ENCODE assay signal across 9 cellular contexts in genomic region chr16:90046122-90046970, GRCh38. TPM values are rescaled to one million over a fixed set of nuclear protein-coding genes. Genes with fewer than 3 reads are reported as not detected.
DNase-seq lines count a peak whose midpoint lies in the region; ATAC-seq and TF ChIP-seq lines count a peak whose summit lies in the region.
"Had no signal": no experiment of that assay in that cellular context is flagged by ENCODE, and none has a peak within 500 bp of the region (broad histone marks: within the 10 kb centered on the region; RNA-seq: fewer than 3 reads in every experiment).

No MANE protein-coding gene starts in this region.

- H3K27me3 Mint-ChIP-seq in activated naive CD4-positive, alpha-beta T cell treated with anti-CD3 and anti-CD28 coated beads, Interleukin-2, amount 10 ng/mL, durations not matched to agents 7 days and 5 days: peaks cover 36% of the 10 kb centered on the region

- ATAC-seq in HCT116 (no peak), lower lobe of right lung (peak in 1 of 2 donors; percentile 1), GM18511 (IDR thresholded peaks at IDR 0.05; ENCODE audit: unreplicated experiment) (no peak), GM21447 (IDR thresholded peaks at IDR 0.05; ENCODE audit: unreplicated experiment) (no peak)

- no peak for DNase-seq in HCT116 (ENCODE audit: low read depth, low spot score)
- DNase-seq in brain microvascular endothelial cell: no peak
- DNase-seq in lower lobe of right lung: no peak
- DNase-seq in activated naive CD4-positive, alpha-beta T cell treated with anti-CD3 and anti-CD28 coated beads, Interleukin-2, amount 10 ng/mL, durations not matched to agents 7 days and 5 days: no peak
- no peak for DNase-seq in COR-L47 (lab: John Stamatoyannopoulos, UW)

- no peak for TF ChIP-seq RAD21 in HCT116 (IDR thresholded peaks at IDR 0.05; ENCODE audit: low read depth)

- BruUV-seq in HCT116 (replicated peaks; lab: Mats Ljungman, UMichigan): no TSS peak

- no peaks in the 10 kb centered on the region for H3K36me3 Mint-ChIP-seq in activated naive CD4-positive, alpha-beta T cell treated with anti-CD3 and anti-CD28 coated beads, Interleukin-2, amount 10 ng/mL, durations not matched to agents 7 days and 5 days

- H3K27ac ChIP-seq in ACC112 (ENCODE audit: low read depth, low read length) (no peak overlapping the region), HCT116 (ENCODE audit: low read depth, low read length) (peak overlapping the region; percentile 4; the same call in 1 of the 2 replicates), brain microvascular endothelial cell (no peak overlapping the region), lower lobe of right lung (no peak overlapping the region)

- intact Hi-C loops in HCT116 (cut with micrococcal nuclease) (no loop called here), lower lobe of right lung (cut with DNase I) (no loop called here)

- H3K4me3 ChIP-seq in ACC112 (ENCODE audit: low read depth, low read length): peak overlapping the region; percentile 63
- H3K4me3 ChIP-seq in HCT116 (replicated peaks in 1 of 2; ENCODE audit: low read depth in 1 of 2, low read length in 2 of 2): no peak overlapping the region
- peak overlapping the region; percentile 33 for H3K4me3 ChIP-seq in brain microvascular endothelial cell (ENCODE audit: low read depth, low read length)
- peak overlapping the region; percentile 51 for H3K4me3 ChIP-seq in lower lobe of right lung

- no peak overlapping the region for H3K9ac ChIP-seq in HCT116 (ENCODE audit: low read length)

- no peak overlapping the region for H3K27ac Mint-ChIP-seq in activated naive CD4-positive, alpha-beta T cell treated with anti-CD3 and anti-CD28 coated beads, Interleukin-2, amount 10 ng/mL, durations not matched to agents 7 days and 5 days

- H3K4me1 ChIP-seq in ACC112 (ENCODE audit: control insufficient read depth, insufficient read depth, low read length, unreplicated experiment) (peaks cover 15% of the 10 kb centered on the region), HCT116 (ENCODE audit: control insufficient read depth in 1 of 2, insufficient read depth in 2 of 2, low read length in 2 of 2) (peaks cover 15 to 38% of the 10 kb centered on the region in 2 experiments), lower lobe of right lung (peaks cover 14% of the 10 kb centered on the region)

- RAD21 ChIA-PET in HCT116 (lab: Charles Lee; ENCODE audit: low non-redundant PET in 1 of 2, low total read pairs in 2 of 2, uncharacterized antibody in 2 of 2, unreplicated experiment in 2 of 2): no interaction called here

- H4K20me1 ChIP-seq in HCT116 (ENCODE audit: insufficient read depth): no peaks in the 10 kb centered on the region

- no peaks in the 10 kb centered on the region for H3K9me2 ChIP-seq in HCT116 (ENCODE audit: insufficient read depth)

- in situ Hi-C loops in brain microvascular endothelial cell (cut with HindIII; ENCODE audit: low pct_ligation_motif_present, low sequenced_read_pairs): no loop called here

- H2AFZ ChIP-seq in ACC112 (ENCODE audit: low read length, unreplicated experiment) (peak overlapping the region; percentile 81), HCT116 (ENCODE audit: low read depth, low read length, poor library complexity, severe bottlenecking) (no peak overlapping the region)

- H3K36me3 ChIP-seq in ACC112 (ENCODE audit: insufficient read depth, low read length) (no peaks in the 10 kb centered on the region), HCT116 (ENCODE audit: control insufficient read depth in 1 of 2, insufficient read depth in 2 of 2, low read length in 2 of 2) (peaks cover 8 to 16% of the 10 kb centered on the region in 2 experiments; a peak in 3 of 4 replicates), brain microvascular endothelial cell (replicated peaks) (peaks cover 12% of the 10 kb centered on the region), lower lobe of right lung (peaks cover 26% of the 10 kb centered on the region)

- H3K4me2 ChIP-seq in HCT116 (ENCODE audit: low read length): peak overlapping the region; percentile 24; the same call in 1 of the 2 replicates

- H3K9me3 ChIP-seq in HCT116 (ENCODE audit: control insufficient read depth in 1 of 2, insufficient read depth in 1 of 2, low read depth in 1 of 2, low read length in 2 of 2) (no peaks in the 10 kb centered on the region), lower lobe of right lung (no peaks in the 10 kb centered on the region)

- CTCF ChIA-PET in HCT116 (lab: Charles Lee): no interaction called here
- CTCF ChIA-PET in activated naive CD4-positive, alpha-beta T cell treated with anti-CD3 and anti-CD28 coated beads, Interleukin-2, amount 10 ng/mL, durations not matched to agents 7 days and 5 days (lab: Charles Lee): interaction anchor here (0.8 kb wide), 1 partner anchor 17 kb away, joined by 3 read pairs; no protein-coding TSS in a partner anchor

- H3K79me2 ChIP-seq in ACC112 (ENCODE audit: control insufficient read depth, insufficient read depth, low read length, unreplicated experiment) (no peaks in the 10 kb centered on the region), HCT116 (ENCODE audit: insufficient read depth, low read length) (no peaks in the 10 kb centered on the region)

- POLR2A ChIA-PET in HCT116 (lab: Charles Lee): no interaction called here

- H3K27me3 ChIP-seq in ACC112 (ENCODE audit: insufficient read depth, low read length) (no peaks in the 10 kb centered on the region), HCT116 (ENCODE audit: insufficient read depth, low read length) (no peaks in the 10 kb centered on the region), brain microvascular endothelial cell (replicated peaks) (no peaks in the 10 kb centered on the region), lower lobe of right lung (ENCODE audit: low read depth) (peaks cover 12% of the 10 kb centered on the region)

- no peak overlapping the region for H3K4me3 Mint-ChIP-seq in activated naive CD4-positive, alpha-beta T cell treated with anti-CD3 and anti-CD28 coated beads, Interleukin-2, amount 10 ng/mL, durations not matched to agents 7 days and 5 days

- TF ChIP-seq CTCF in HCT116 (IDR thresholded peaks at IDR 0.05 in 2 of 3, conservative IDR thresholded peaks at IDR 0.05 in 1 of 3; ENCODE audit: borderline replicate concordance in 1 of 3, insufficient read depth in 1 of 3, low read depth in 2 of 3, low read length in 2 of 3) (no peak), brain microvascular endothelial cell (IDR thresholded peaks at IDR 0.05; ENCODE audit: low read depth, low read length, missing control alignments) (no peak), lower lobe of right lung (IDR thresholded peaks at IDR 0.05) (no peak)

- no peak for TF ChIP-seq POLR2A in HCT116 (IDR thresholded peaks at IDR 0.05; ENCODE audit: borderline replicate concordance, extremely low read depth, insufficient read depth, insufficient read length)

- H3K9me3 Mint-ChIP-seq in activated naive CD4-positive, alpha-beta T cell treated with anti-CD3 and anti-CD28 coated beads, Interleukin-2, amount 10 ng/mL, durations not matched to agents 7 days and 5 days: no peaks in the 10 kb centered on the region

- peaks cover 5% of the 10 kb centered on the region for H3K4me1 Mint-ChIP-seq in activated naive CD4-positive, alpha-beta T cell treated with anti-CD3 and anti-CD28 coated beads, Interleukin-2, amount 10 ng/mL, durations not matched to agents 7 days and 5 days

TF ChIP-seq in HCT116, 20 proteins besides CTCF, POLR2A, EP300 and RAD21:
- TF ChIP-seq ZFX (IDR thresholded peaks at IDR 0.05) (no peak), JUND (IDR thresholded peaks at IDR 0.05) (no peak), EZH2phosphoT487 (IDR thresholded peaks at IDR 0.05; ENCODE audit: borderline replicate concordance) (no peak), MAX (IDR thresholded peaks at IDR 0.05) (no peak), SRF (IDR thresholded peaks at IDR 0.05; ENCODE audit: low read depth) (no peak), CEBPB (IDR thresholded peaks at IDR 0.05; ENCODE audit: low read depth) (no peak), TCF7L2 (IDR thresholded peaks at IDR 0.05; ENCODE audit: borderline replicate concordance, extremely low read depth, insufficient read depth, insufficient read length) (no peak), YY1 (IDR thresholded peaks at IDR 0.05; ENCODE audit: extremely low read depth, insufficient replicate concordance, low read depth, low read length) (no peak)

RNA-seq across cellular contexts. Expression of gene DBNDD1, which starts 27.1 kb away (rescaled TPM):
- 60.2 TPM for total RNA-seq in HCT116 (2021; ENCODE audit: unreplicated experiment)
- polyA plus RNA-seq in HCT116 (2012): 51.1 and 61.3 TPM in 2 replicates
- 4.2 TPM for total RNA-seq in lower lobe of right lung

RNA-seq across cellular contexts. Expression of gene PRDM7, which starts 30.8 kb away (rescaled TPM):
- total RNA-seq in HCT116 (2021; ENCODE audit: unreplicated experiment) (0.07 TPM), lower lobe of right lung (not detected)
- polyA plus RNA-seq in HCT116 (2012): 0.05 and 0.10 TPM in 2 replicates
- total RNA-seq: urinary bladder had no signal
- polyA plus RNA-seq: urinary bladder had no signal

Comparison
In these comparisons a context has a peak if more than half of its experiments do, and no peak if none do; other contexts are left out.
1. H3K4me3 ChIP-seq: peak in ACC112 (single experiment), brain microvascular endothelial cell (single experiment) and lower lobe of right lung (single experiment); none in HCT116 (0 of 2).
2. RNA of gene DBNDD1, which starts 27.1 kb away (total RNA-seq): 60.2 TPM in HCT116 (single experiment); 4.2 TPM in lower lobe of right lung (single experiment); every median in the first group is over 10 times any median in the second.